ENCODE assay signal across 13 cellular contexts in genomic region chr5:54905246-54905770, GRCh38.
A peak's percentile ranks its signal among the peaks of the same experiment; 100 is the strongest.
DNase-seq lines count a peak whose midpoint lies in the region; ATAC-seq and TF ChIP-seq lines count a peak whose summit lies in the region.
"Had no signal": no experiment of that assay in that cellular context is flagged by ENCODE, and none has a peak within 500 bp of the region (broad histone marks: within the 10 kb centered on the region; RNA-seq: fewer than 3 reads in every experiment).

No MANE protein-coding gene starts in this region.

- H3K4me1 ChIP-seq in BLaER1 = peaks cover 97% of the 10 kb centered on the region
- H3K4me1 ChIP-seq in adipocyte (ENCODE audit: control insufficient read depth, insufficient read depth, low read length) = peaks cover 34% of the 10 kb centered on the region
- H3K4me1 ChIP-seq in body of pancreas = no peaks in the 10 kb centered on the region

- H3K9ac ChIP-seq in BLaER1 = no peak overlapping the region
- peak overlapping the region; percentile 33 for H3K9ac ChIP-seq in adipocyte (ENCODE audit: low read length)

- no peak for TF ChIP-seq POLR2A in body of pancreas (IDR thresholded peaks at IDR 0.05)

- DNase-seq in HCEC 1CT (peak; percentile 58), adipocyte (ENCODE audit: low read depth) (no peak), myocyte (ENCODE audit: low read depth) (peak; percentile 50), amygdala (lab: John Stamatoyannopoulos, UW) (no peak), body of pancreas (no peak)
- DNase-seq: NCI-H2171, NCI-H524 treated with DMSO at 0.1 percent for 48 hours had no signal

- H3K4me3 ChIP-seq in BLaER1 = no peak overlapping the region
- H3K4me3 ChIP-seq in adipocyte (ENCODE audit: low read length) = no peak overlapping the region
- no peak overlapping the region for H3K4me3 ChIP-seq in body of pancreas
- H3K4me3 ChIP-seq: GM12878, K562, Peyer's patch, SJCRH30 had no signal

- no peaks in the 10 kb centered on the region for H3K9me3 ChIP-seq in BLaER1
- H3K9me3 ChIP-seq in adipocyte (ENCODE audit: control insufficient read depth, low read length) = no peaks in the 10 kb centered on the region
- no peaks in the 10 kb centered on the region for H3K9me3 ChIP-seq in body of pancreas
- H3K9me3 ChIP-seq: Peyer's patch, SJCRH30 had no signal

- no peak for ATAC-seq in HG03097 (IDR thresholded peaks at IDR 0.05; ENCODE audit: low FRiP score, unreplicated experiment)
- ATAC-seq in body of pancreas = no peak

- H3K27ac ChIP-seq in BLaER1 (no peak overlapping the region), body of pancreas (no peak overlapping the region)
- H3K27ac ChIP-seq: Peyer's patch, SJCRH30 had no signal

- TF ChIP-seq CTCF in body of pancreas (IDR thresholded peaks at IDR 0.05) = no peak

- 68 to 87% methylated on average over 3 of the region's 3 CpGs for WGBS in body of pancreas, 2 donors

- H3K36me3 ChIP-seq in BLaER1 (no peaks in the 10 kb centered on the region), adipocyte (ENCODE audit: control insufficient read depth, insufficient read depth, low read length, severe bottlenecking) (no peaks in the 10 kb centered on the region), body of pancreas (replicated peaks in 1 of 2; ENCODE audit: insufficient read depth in 1 of 2, low read depth in 2 of 2) (no peaks in the 10 kb centered on the region)
- H3K36me3 ChIP-seq: Peyer's patch, SJCRH30 had no signal

- intact Hi-C loops in body of pancreas (cut with DNase I) = loop anchor here (10.0 kb wide), 1 partner anchor 239 kb away; no protein-coding TSS in a partner anchor

- no peaks in the 10 kb centered on the region for H4K20me1 ChIP-seq in BLaER1

- H3K27me3 ChIP-seq in BLaER1 (no peaks in the 10 kb centered on the region), adipocyte (replicated peaks; ENCODE audit: control insufficient read depth, insufficient read depth, low read length) (no peaks in the 10 kb centered on the region), body of pancreas (no peaks in the 10 kb centered on the region)
- H3K27me3 ChIP-seq: Peyer's patch, SJCRH30 had no signal

- peak overlapping the region; percentile 78 for H3K4me2 ChIP-seq in BLaER1

Comparison
In these comparisons a context has a peak if more than half of its experiments do, and no peak if none do; other contexts are left out.
1. DNase-seq: peak in HCEC 1CT (single experiment) and myocyte (single experiment); none in adipocyte (single experiment), amygdala (0 of 56) and body of pancreas (0 of 4).